21 cellular contexts compared by ENCODE assay signal in the genomic region with DNA sequence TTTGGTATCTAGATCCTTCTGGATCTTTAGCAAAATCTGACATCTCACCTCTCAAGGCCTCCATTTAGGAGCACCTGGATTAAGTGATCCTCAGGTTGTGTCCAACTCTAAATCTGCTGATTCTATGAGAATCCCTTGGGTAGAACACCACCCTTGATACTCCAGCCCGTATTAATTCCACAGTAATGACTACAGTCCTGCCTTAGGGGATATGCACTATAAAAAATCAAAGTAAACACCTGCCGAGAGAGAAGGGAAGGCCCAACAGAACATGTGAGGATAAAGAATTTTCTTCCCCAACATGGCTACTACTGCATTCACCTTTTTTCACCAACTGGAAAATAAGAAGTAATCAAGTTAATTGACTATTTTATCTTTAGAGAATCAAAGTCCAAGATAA. TPM values are rescaled to one million over a fixed set of nuclear protein-coding genes. Genes with fewer than 3 reads are reported as not detected.
A peak's percentile ranks its signal among the peaks of the same experiment; 100 is the strongest.
DNase-seq lines count a peak whose midpoint lies in the region; ATAC-seq, FAIRE-seq and TF ChIP-seq lines count a peak whose summit lies in the region.
"Had no signal": no experiment of that assay in that cellular context is flagged by ENCODE, and none has a peak within 500 bp of the region (broad histone marks: within the 10 kb centered on the region; RNA-seq: fewer than 3 reads in every experiment).

No MANE protein-coding gene starts in this region.

- intact Hi-C loops in CD8-positive, alpha-beta T cell (cut with DNase I, micrococcal nuclease) = no loop called here

- peaks cover 19% of the 10 kb centered on the region for H3K4me1 Mint-ChIP-seq in CD8-positive, alpha-beta T cell (ENCODE audit: low read depth)

- POLR2A ChIA-PET in CD8-positive, alpha-beta T cell (lab: Charles Lee) = no interaction called here

- CTCF ChIA-PET in CD8-positive, alpha-beta T cell (lab: Charles Lee) = no interaction called here

- H3K27me3 Mint-ChIP-seq in CD8-positive, alpha-beta T cell (ENCODE audit: low read depth) = no peaks in the 10 kb centered on the region
- H3K27me3 Mint-ChIP-seq: CD4-positive, alpha-beta memory T cell; T-helper 17 cell had no signal

- H3K4me3 Mint-ChIP-seq in CD8-positive, alpha-beta T cell = no peak overlapping the region
- H3K4me3 Mint-ChIP-seq: activated T-helper 1 cell treated with anti-CD3 and anti-CD28 coated beads, Interleukin-12 subunit alpha, Interleukin-12 subunit beta, Interleukin-2, Interleukin-4 antibody, amounts not matched to agents 30 ng/mL and 10 ng/mL and 1 ng/mL, durations not matched to agents 14 hours and 24 hours and 36 hours; CD4-positive, alpha-beta memory T cell; T-helper 17 cell had no signal

- peak; percentile 9 for ATAC-seq in HG03520 (IDR thresholded peaks at IDR 0.05; ENCODE audit: unreplicated experiment)
- ATAC-seq in CD8-positive, alpha-beta T cell = no peak
- ATAC-seq: activated naive CD4-positive, alpha-beta T cell treated with anti-CD3 and anti-CD28 coated beads, Interleukin-2, amount 50 U/mL, for 72 hours; psoas muscle had no signal

- H3K4me2 ChIP-seq in parathyroid adenoma (ENCODE audit: low read length) = no peak overlapping the region

- H3K36me3 ChIP-seq in bronchial epithelial cell (ENCODE audit: control insufficient read depth, insufficient read depth, low read length) (peaks cover 3% of the 10 kb centered on the region), parathyroid adenoma (ENCODE audit: control insufficient read depth, insufficient read depth, low read length) (no peaks in the 10 kb centered on the region)
- H3K36me3 ChIP-seq in CD8-positive, alpha-beta T cell (ENCODE audit: insufficient read depth, low read length) = no peaks in the 10 kb centered on the region

- FAIRE-seq in bronchial epithelial cell (lab: Jason Lieb, UNC) = no peak
- FAIRE-seq: H1 had no signal

- no peak for TF ChIP-seq CTCF in bronchial epithelial cell (IDR thresholded peaks at IDR 0.05; ENCODE audit: insufficient read depth, low read length, severe bottlenecking)
- no peak for TF ChIP-seq CTCF in parathyroid adenoma (IDR thresholded peaks at IDR 0.05)
- TF ChIP-seq CTCF in CD8-positive, alpha-beta T cell (IDR thresholded peaks at IDR 0.05) = no peak

- no peaks in the 10 kb centered on the region for H3K9me3 ChIP-seq in parathyroid adenoma (ENCODE audit: control insufficient read depth, low read length)
- H3K9me3 ChIP-seq in CD8-positive, alpha-beta T cell (ENCODE audit: low read length) = no peaks in the 10 kb centered on the region
- H3K9me3 ChIP-seq: psoas muscle had no signal

- DNase-seq in EL = peak; percentile 35
- DNase-seq in bronchial epithelial cell (ENCODE audit: low read depth) = peak; percentile 7
- no peak for DNase-seq in D341Med (ENCODE audit: low spot score)
- no peak for DNase-seq in CD8-positive, alpha-beta T cell
- DNase-seq in OCI-M1 (lab: John Stamatoyannopoulos, UW) = no peak
- DNase-seq: activated CD4-positive, alpha-beta T cell treated with anti-CD3 and anti-CD28 coated beads for 4 hours; anterior cingulate cortex; CD4-positive, alpha-beta memory T cell; NCI-H1048; NCI-H187; NCI-H526 treated with DMSO at 0.1 percent for 48 hours; psoas muscle; RPMI8226; stimulated activated CD8-positive, alpha-beta memory T cell treated with anti-CD3 and anti-CD28 coated beads, Interleukin-4, amount 100 ng/mL, for 48 hours; T-helper 17 cell had no signal

- peaks cover 15% of the 10 kb centered on the region for H3K79me2 ChIP-seq in parathyroid adenoma

- peak overlapping the region; percentile 59 for H3K27ac ChIP-seq in parathyroid adenoma
- H3K27ac ChIP-seq in CD8-positive, alpha-beta T cell (ENCODE audit: low read depth, low read length) = no peak overlapping the region
- H3K27ac ChIP-seq: psoas muscle had no signal

- H2AFZ ChIP-seq in parathyroid adenoma = no peak overlapping the region

- peaks cover 18% of the 10 kb centered on the region for H3K4me1 ChIP-seq in parathyroid adenoma
- no peaks in the 10 kb centered on the region for H3K4me1 ChIP-seq in CD8-positive, alpha-beta T cell (ENCODE audit: insufficient read depth, low read length)
- H3K4me1 ChIP-seq: psoas muscle had no signal

- H3K4me3 ChIP-seq in bronchial epithelial cell (ENCODE audit: low read depth, low read length) (no peak overlapping the region), parathyroid adenoma (ENCODE audit: low read depth, low read length) (no peak overlapping the region)
- no peak overlapping the region for H3K4me3 ChIP-seq in CD8-positive, alpha-beta T cell (ENCODE audit: low read depth, low read length)
- H3K4me3 ChIP-seq: lung, psoas muscle had no signal

- H3K36me3 Mint-ChIP-seq in CD8-positive, alpha-beta T cell = peaks cover 48% of the 10 kb centered on the region

- no peak overlapping the region for H3K9ac ChIP-seq in parathyroid adenoma

- no peak overlapping the region for H3K27ac Mint-ChIP-seq in CD8-positive, alpha-beta T cell
- H3K27ac Mint-ChIP-seq: activated naive CD4-positive, alpha-beta T cell treated with anti-CD3 and anti-CD28 coated beads, Interleukin-2, amount 50 U/mL, for 72 hours; activated T-helper 1 cell treated with anti-CD3 and anti-CD28 coated beads, Interleukin-12 subunit alpha, Interleukin-12 subunit beta, Interleukin-2, Interleukin-4 antibody, amounts not matched to agents 30 ng/mL and 10 ng/mL and 1 ng/mL, durations not matched to agents 14 hours and 24 hours and 36 hours; CD4-positive, alpha-beta memory T cell; T-helper 17 cell had no signal

- H3K27me3 ChIP-seq in bronchial epithelial cell (ENCODE audit: control insufficient read depth, insufficient read depth, low read length) (no peaks in the 10 kb centered on the region), parathyroid adenoma (ENCODE audit: control insufficient read depth, insufficient read depth, low read length) (no peaks in the 10 kb centered on the region)
- H3K27me3 ChIP-seq in CD8-positive, alpha-beta T cell (ENCODE audit: insufficient read depth, low read length) = no peaks in the 10 kb centered on the region

- no peaks in the 10 kb centered on the region for H3K9me3 Mint-ChIP-seq in CD8-positive, alpha-beta T cell
- H3K9me3 Mint-ChIP-seq: activated naive CD4-positive, alpha-beta T cell treated with anti-CD3 and anti-CD28 coated beads, Interleukin-2, amount 50 U/mL, for 72 hours; activated T-helper 1 cell treated with anti-CD3 and anti-CD28 coated beads, Interleukin-12 subunit alpha, Interleukin-12 subunit beta, Interleukin-2, Interleukin-4 antibody, amounts not matched to agents 30 ng/mL and 10 ng/mL and 1 ng/mL, durations not matched to agents 14 hours and 24 hours and 36 hours; CD4-positive, alpha-beta memory T cell had no signal

RNA-seq across cellular contexts. Expression of gene DAP, which starts 27.6 kb away (rescaled TPM):
- total RNA-seq in bronchial epithelial cell = 10.5 and 11.8 TPM in 2 replicates
- total RNA-seq in CD8-positive, alpha-beta T cell = 10 to 100 TPM; 30.0 to 35.0 TPM

Comparison
In these comparisons a context has a peak if more than half of its experiments do, and no peak if none do; other contexts are left out.
1. DNase-seq: peak in EL (single experiment) and bronchial epithelial cell (single experiment); none in D341Med (single experiment), CD8-positive, alpha-beta T cell (0 of 7) and OCI-M1 (single experiment).